8 cellular contexts compared by ENCODE assay signal in genomic region chr6:52503344-52503747, GRCh38.
DNase-seq lines count a peak whose midpoint lies in the region; ATAC-seq and TF ChIP-seq lines count a peak whose summit lies in the region.

No MANE protein-coding gene starts in this region.

- peak; percentile 21 for TF ChIP-seq CTCF in GM12873 (IDR thresholded peaks at IDR 0.05; ENCODE audit: insufficient read depth, low read depth, low read length, missing control alignments)
- no peak for TF ChIP-seq CTCF in fibroblast of lung (conservative IDR thresholded peaks at IDR 0.05 in 1 of 2, IDR thresholded peaks at IDR 0.05 in 1 of 2; ENCODE audit: low read depth in 1 of 2, low read length in 2 of 2)

- H3K27ac ChIP-seq in fibroblast of lung (ENCODE audit: insufficient read depth, low read length), result peak overlapping the region; percentile 56

- H3K4me3 ChIP-seq in fibroblast of lung (replicated peaks in 1 of 4; ENCODE audit: control extremely low read depth in 1 of 4, insufficient read depth in 1 of 4, low read depth in 3 of 4, low read length in 4 of 4) (no peak overlapping the region), skeletal muscle satellite cell (ENCODE audit: low read length) (no peak overlapping the region)

- H3K9ac ChIP-seq in fibroblast of lung (ENCODE audit: insufficient read depth, low read length) (no peak overlapping the region), skeletal muscle satellite cell (ENCODE audit: low read depth, low read length) (peak overlapping the region; percentile 53)

- H3K4me1 ChIP-seq in fibroblast of lung (ENCODE audit: control insufficient read depth, extremely low read depth, insufficient read depth, low read length) (peaks cover 46% of the 10 kb centered on the region), skeletal muscle satellite cell (ENCODE audit: control insufficient read depth, insufficient read depth, low read length) (peaks cover 81% of the 10 kb centered on the region)

- H2AFZ ChIP-seq in fibroblast of lung (ENCODE audit: low read length), result no peak overlapping the region

- H3K4me2 ChIP-seq in fibroblast of lung (ENCODE audit: extremely low read depth, insufficient read depth, low read length), result no peak overlapping the region
- H3K4me2 ChIP-seq in skeletal muscle satellite cell (ENCODE audit: low read length), result no peak overlapping the region

- ATAC-seq in HG03159 (IDR thresholded peaks at IDR 0.05; ENCODE audit: unreplicated experiment) (no peak), HG03439 (IDR thresholded peaks at IDR 0.05; ENCODE audit: unreplicated experiment) (no peak), HG02588 (IDR thresholded peaks at IDR 0.05; ENCODE audit: unreplicated experiment) (no peak), GM19324 (IDR thresholded peaks at IDR 0.05; ENCODE audit: low FRiP score, unreplicated experiment) (no peak)

- DNase-seq in RPMI7951 (ENCODE audit: low read depth) (peak; percentile 73), fibroblast of lung (ENCODE audit: low read depth in 2 of 2) (peak in 1 of 2 donors; percentile 52)

- H3K9me3 ChIP-seq in fibroblast of lung (ENCODE audit: control insufficient read depth, insufficient read depth, low read depth, low read length) (no peaks in the 10 kb centered on the region), skeletal muscle satellite cell (replicated peaks; ENCODE audit: low read length) (no peaks in the 10 kb centered on the region)

- no peaks in the 10 kb centered on the region for H3K27me3 ChIP-seq in fibroblast of lung (ENCODE audit: control insufficient read depth, insufficient read depth, low read length)
- no peaks in the 10 kb centered on the region for H3K27me3 ChIP-seq in skeletal muscle satellite cell (ENCODE audit: control insufficient read depth, insufficient read depth, low read length)

- H3K36me3 ChIP-seq in fibroblast of lung (ENCODE audit: control insufficient read depth, insufficient read depth, low read length), result peaks cover 58% of the 10 kb centered on the region
- peaks cover 97% of the 10 kb centered on the region for H3K36me3 ChIP-seq in skeletal muscle satellite cell (ENCODE audit: insufficient read depth, low read length)

- peaks cover 9% of the 10 kb centered on the region for H3K79me2 ChIP-seq in fibroblast of lung (ENCODE audit: control insufficient read depth, insufficient read depth, low read length)

- H4K20me1 ChIP-seq in fibroblast of lung (ENCODE audit: control insufficient read depth, extremely low read depth, insufficient read depth, low read length), result no peaks in the 10 kb centered on the region
